8 cellular contexts compared by ENCODE assay signal in genomic region chr11:26649884-26650283, GRCh38.
A peak's percentile ranks its signal among the peaks of the same experiment; 100 is the strongest.
DNase-seq lines count a peak whose midpoint lies in the region; ATAC-seq, FAIRE-seq and TF ChIP-seq lines count a peak whose summit lies in the region.

No MANE protein-coding gene starts in this region.

- H4K20me1 ChIP-seq in endothelial cell of umbilical vein (replicated peaks; ENCODE audit: control insufficient read depth, extremely low read depth, insufficient read depth, low read length): no peaks in the 10 kb centered on the region

- no peak overlapping the region for H3K9ac ChIP-seq in endothelial cell of umbilical vein (replicated peaks; ENCODE audit: extremely low read depth, insufficient read depth, low read length)

- no peaks in the 10 kb centered on the region for H3K79me2 ChIP-seq in endothelial cell of umbilical vein (ENCODE audit: control insufficient read depth, insufficient read depth, low read length)

- ATAC-seq in HG02588 (IDR thresholded peaks at IDR 0.05; ENCODE audit: unreplicated experiment): peak; percentile 96
- ATAC-seq in RWPE2 (ENCODE audit: low read depth): peak; percentile 94
- ATAC-seq in mucosa of descending colon: peak; percentile 85

- TF ChIP-seq CTCF in GM12873 (IDR thresholded peaks at IDR 0.05; ENCODE audit: insufficient read depth, low read depth, low read length, missing control alignments) (peak; percentile 67), RWPE2 (IDR thresholded peaks at IDR 0.05; ENCODE audit: poor library complexity, severe bottlenecking) (peak; percentile 89), endothelial cell of umbilical vein (IDR thresholded peaks at IDR 0.05; ENCODE audit: extremely low read depth in 1 of 2, insufficient read depth in 1 of 2, low read depth in 1 of 2, low read length in 2 of 2) (peak; percentile 49 to 61), mucosa of descending colon (IDR thresholded peaks at IDR 0.05) (peak; percentile 23)

- BruUV-seq in endothelial cell of umbilical vein (replicated peaks; lab: Mats Ljungman, UMichigan): no TSS peak

- no peak overlapping the region for H3K4me3 ChIP-seq in RWPE2 (ENCODE audit: severe bottlenecking)
- H3K4me3 ChIP-seq in endothelial cell of umbilical vein (replicated peaks in 1 of 3; ENCODE audit: insufficient read depth in 1 of 3, low read depth in 1 of 3, low read length in 3 of 3): no peak overlapping the region
- no peak overlapping the region for H3K4me3 ChIP-seq in mucosa of descending colon
- no peak overlapping the region for H3K4me3 ChIP-seq in effector memory CD4-positive, alpha-beta T cell (ENCODE audit: insufficient read depth, low read depth, low read length, poor library complexity, severe bottlenecking)

- H3K4me1 ChIP-seq in RWPE2 (ENCODE audit: insufficient read depth, poor library complexity, severe bottlenecking) (no peaks in the 10 kb centered on the region), endothelial cell of umbilical vein (ENCODE audit: control insufficient read depth, extremely low read depth, insufficient read depth, low read length) (no peaks in the 10 kb centered on the region), mucosa of descending colon (ENCODE audit: low read depth) (no peaks in the 10 kb centered on the region)
- no peaks in the 10 kb centered on the region for H3K4me1 ChIP-seq in effector memory CD4-positive, alpha-beta T cell (ENCODE audit: control insufficient read depth, insufficient read depth, low read length, poor library complexity, severe bottlenecking)

- H3K36me3 ChIP-seq in RWPE2 (ENCODE audit: low read depth): no peaks in the 10 kb centered on the region
- no peaks in the 10 kb centered on the region for H3K36me3 ChIP-seq in endothelial cell of umbilical vein (ENCODE audit: control insufficient read depth in 2 of 2, extremely low read depth in 1 of 2, insufficient read depth in 2 of 2, low read length in 2 of 2)
- H3K36me3 ChIP-seq in mucosa of descending colon (ENCODE audit: low read depth): no peaks in the 10 kb centered on the region
- no peaks in the 10 kb centered on the region for H3K36me3 ChIP-seq in effector memory CD4-positive, alpha-beta T cell (ENCODE audit: control insufficient read depth, insufficient read depth, low read length)

- POLR2A ChIA-PET in endothelial cell of umbilical vein (lab: Charles Lee): no interaction called here

- no peak overlapping the region for H2AFZ ChIP-seq in endothelial cell of umbilical vein (ENCODE audit: low read depth, low read length)

- H3K27me3 ChIP-seq in RWPE2 (ENCODE audit: insufficient read depth, poor library complexity, severe bottlenecking): peaks cover 2% of the 10 kb centered on the region
- H3K27me3 ChIP-seq in endothelial cell of umbilical vein (ENCODE audit: control insufficient read depth in 2 of 2, insufficient read depth in 2 of 2, low read length in 2 of 2): no peaks in the 10 kb centered on the region
- H3K27me3 ChIP-seq in effector memory CD4-positive, alpha-beta T cell (replicated peaks; ENCODE audit: control insufficient read depth, insufficient read depth, low read length, poor library complexity, severe bottlenecking): no peaks in the 10 kb centered on the region

- H3K9me1 ChIP-seq in endothelial cell of umbilical vein (replicated peaks; ENCODE audit: control insufficient read depth, extremely low read depth, insufficient read depth, low read length): no peaks in the 10 kb centered on the region

- CTCF ChIA-PET in endothelial cell of umbilical vein (lab: Charles Lee): interaction anchor here (0.9 to 2.3 kb wide), 3 partner anchors 304 to 365 kb away, joined by 3 to 8 read pairs (median 4); no protein-coding TSS in a partner anchor

- DNase-seq in AG08395 (ENCODE audit: low spot score) (peak; percentile 76), M059J (ENCODE audit: low read depth) (peak; percentile 68), RWPE2 (ENCODE audit: low spot score) (no peak), endothelial cell of umbilical vein (ENCODE audit: low read depth, low spot score) (peak; percentile 63), mucosa of descending colon (peak in 2 of 3 donors; percentile 19 to 91)
- DNase-seq in effector memory CD4-positive, alpha-beta T cell: no peak

- no peak for TF ChIP-seq POLR2A in endothelial cell of umbilical vein (IDR thresholded peaks at IDR 0.05; ENCODE audit: low read depth, low read length)

- no peak overlapping the region for H3K4me2 ChIP-seq in endothelial cell of umbilical vein (ENCODE audit: insufficient read depth, low read length)

- H3K9me3 ChIP-seq in RWPE2 (ENCODE audit: severe bottlenecking): no peaks in the 10 kb centered on the region
- H3K9me3 ChIP-seq in endothelial cell of umbilical vein (replicated peaks; ENCODE audit: control insufficient read depth, insufficient read depth, low read length): no peaks in the 10 kb centered on the region
- H3K9me3 ChIP-seq in mucosa of descending colon: no peaks in the 10 kb centered on the region
- no peaks in the 10 kb centered on the region for H3K9me3 ChIP-seq in effector memory CD4-positive, alpha-beta T cell (ENCODE audit: control insufficient read depth, low read length)

- intact Hi-C loops in endothelial cell of umbilical vein (cut with micrococcal nuclease) (loop anchor here (1.0 to 10.0 kb wide), 2 partner anchors 353 to 505 kb away; no protein-coding TSS in a partner anchor), mucosa of descending colon (cut with DNase I, micrococcal nuclease) (loop anchor here in 1 of 2 donors (10.0 kb wide), 1 partner anchor 355 kb away; no protein-coding TSS in a partner anchor)

- H3K27ac ChIP-seq in RWPE2 (ENCODE audit: poor library complexity, severe bottlenecking): no peak overlapping the region
- H3K27ac ChIP-seq in endothelial cell of umbilical vein (ENCODE audit: insufficient read depth, low read depth, low read length): no peak overlapping the region
- no peak overlapping the region for H3K27ac ChIP-seq in effector memory CD4-positive, alpha-beta T cell (ENCODE audit: insufficient read depth, low read length, poor library complexity, severe bottlenecking)

- dilution Hi-C loops in endothelial cell of umbilical vein (cut with MboI; ENCODE audit: extremely low pct_ligation_motif_present, low sequenced_read_pairs): no loop called here

- peak; percentile 60 for FAIRE-seq in endothelial cell of umbilical vein (lab: Jason Lieb, UNC)

TF ChIP-seq in endothelial cell of umbilical vein, 7 proteins besides CTCF, POLR2A, EP300 and RAD21:
- TF ChIP-seq EZH2 (IDR thresholded peaks at IDR 0.05; ENCODE audit: borderline replicate concordance, low read depth, low read length, severe bottlenecking): no peak
- no peak for TF ChIP-seq MYC (IDR thresholded peaks at IDR 0.05; ENCODE audit: low read depth, low read length)
- TF ChIP-seq FOS (IDR thresholded peaks at IDR 0.05; ENCODE audit: borderline replicate concordance, insufficient read depth, low read length): no peak
- TF ChIP-seq MAX (IDR thresholded peaks at IDR 0.05; ENCODE audit: insufficient read depth, insufficient read length): no peak
- TF ChIP-seq GATA2 (IDR thresholded peaks at IDR 0.05; ENCODE audit: insufficient read depth, insufficient read length, low read depth, low read length): no peak
- no peak for TF ChIP-seq POLR2AphosphoS5 (IDR thresholded peaks at IDR 0.05; ENCODE audit: insufficient read depth, low read depth, low read length)
- TF ChIP-seq JUN (IDR thresholded peaks at IDR 0.05; ENCODE audit: borderline replicate concordance, insufficient read depth, insufficient read length, low read depth): no peak

Comparison
In these comparisons a context has a peak if more than half of its experiments do, and no peak if none do; other contexts are left out.
1. DNase-seq: peak in AG08395 (single experiment), M059J (single experiment), endothelial cell of umbilical vein (single experiment) and mucosa of descending colon (2 of 3); none in RWPE2 (single experiment) and effector memory CD4-positive, alpha-beta T cell (0 of 3).
2. CTCF ChIP-seq: peak in every context shown above with its lines; median percentile 89 in RWPE2; 67 in GM12873; 55 in endothelial cell of umbilical vein; 23 in mucosa of descending colon.
3. Peak in every context shown above with its lines, with median percentiles within 50 percentile points of each other: ATAC-seq.